2 cellular contexts compared by ENCODE assay signal in genomic region chr1:155011437-155011907, GRCh38.
TF ChIP-seq lines count a peak whose summit lies in the region.

No MANE protein-coding gene starts in this region.

TF ChIP-seq in K562, 482 proteins besides CTCF, POLR2A, EP300 and RAD21:
- peak; percentile 80; the same call in 1 of the 2 replicates for TF ChIP-seq HNRNPL (IDR thresholded peaks at IDR 0.05; ENCODE audit: low read depth, low read length)
- TF ChIP-seq MEIS2 (IDR thresholded peaks at IDR 0.05; ENCODE audit: partially characterized antibody) = no peak
- TF ChIP-seq POLR2G (IDR thresholded peaks at IDR 0.05; ENCODE audit: low read depth, low read length) = peak; percentile 56; the same call in 1 of the 2 replicates

TF ChIP-seq in liver, 16 proteins besides CTCF, POLR2A, EP300 and RAD21:
- TF ChIP-seq YY1 (IDR thresholded peaks at IDR 0.05) (no peak), FOXA1 (IDR thresholded peaks at IDR 0.05) (no peak), TAF1 (conservative IDR thresholded peaks at IDR 0.05) (no peak), EGR1 (IDR thresholded peaks at IDR 0.05; ENCODE audit: low read depth in 2 of 2) (no peak), HNF4G (IDR thresholded peaks at IDR 0.05) (no peak), RXRA (IDR thresholded peaks at IDR 0.05) (no peak)
